8 cellular contexts compared by ENCODE assay signal in genomic region chr10:130110236-130111114, GRCh38. TPM values are rescaled to one million over a fixed set of nuclear protein-coding genes. Genes with fewer than 3 reads are reported as not detected.
DNase-seq lines count a peak whose midpoint lies in the region; ATAC-seq and TF ChIP-seq lines count a peak whose summit lies in the region.

Gene C10orf143 (minus strand): TSS chr10:130110830. CDS start chr10:130110772, 58 bp downstream.

- H3K23ac ChIP-seq in H9 (ENCODE audit: insufficient read length, low read depth, low read length), result no peak within 1 kb of the TSS

- H3K23me2 ChIP-seq in H9 (ENCODE audit: insufficient read length, low read depth, low read length, poor library complexity, severe bottlenecking), result peaks cover 5% of the 10 kb centered on the region

- no peak within 1 kb of the TSS for H2BK5ac ChIP-seq in H9 (ENCODE audit: insufficient read length, low read length)

- TF ChIP-seq EP300 in neural cell (conservative IDR thresholded peaks at IDR 0.05; ENCODE audit: poor library complexity, severe bottlenecking), result peak; percentile 69

- H3F3A ChIP-seq in neural cell (ENCODE audit: insufficient read depth, low read length, poor library complexity, severe bottlenecking), result no peaks in the 10 kb centered on the region

- H2BK120ac ChIP-seq in H9 (ENCODE audit: low read depth, low read length, poor library complexity, severe bottlenecking), result no peak within 1 kb of the TSS

- H3K9ac ChIP-seq in ES-I3 (ENCODE audit: low read depth, low read length) (peak within 1 kb of the TSS; percentile 95), H9 (ENCODE audit: extremely low read depth, insufficient read length, low read length) (peak within 1 kb of the TSS; percentile 68), neural cell (ENCODE audit: low read length) (peak within 1 kb of the TSS; percentile 90)

- peak; percentile 88 for ATAC-seq in stimulated activated naive CD8-positive, alpha-beta T cell treated with anti-CD3 and anti-CD28 coated beads, Interleukin-15, amount 100 ng/mL, for 72 hours

- no peak within 1 kb of the TSS for H3K27ac ChIP-seq in H9 (ENCODE audit: insufficient read length, low read depth, low read length)
- peak within 1 kb of the TSS; percentile 91 for H3K27ac ChIP-seq in neural cell (ENCODE audit: low read length)

- H4K5ac ChIP-seq in H9 (ENCODE audit: insufficient read length, low read depth, low read length), result no peak within 1 kb of the TSS

- peak within 1 kb of the TSS; percentile 91 to 93 for H3K4me3 Mint-ChIP-seq in H9
- H3K4me3 Mint-ChIP-seq in stimulated activated naive CD8-positive, alpha-beta T cell treated with anti-CD3 and anti-CD28 coated beads, Interleukin-15, amount 100 ng/mL, for 72 hours, result peak within 1 kb of the TSS; percentile 92 to 99

- no peak within 1 kb of the TSS for H2AK5ac ChIP-seq in H9 (ENCODE audit: insufficient read length, low read length)

- no peaks in the 10 kb centered on the region for H3K9me2 ChIP-seq in neural cell (ENCODE audit: insufficient read depth, low read length)

- no peak within 1 kb of the TSS for H2BK15ac ChIP-seq in H9 (ENCODE audit: low read depth, low read length)

- peak; percentile 98 for DNase-seq in H9
- peak; percentile 95 for DNase-seq in M059J (ENCODE audit: low read depth)
- peak; percentile 96 for DNase-seq in activated gamma-delta T cell (lab: John Stamatoyannopoulos, UW)
- peak; percentile 93 for DNase-seq in fibroblast of the conjunctiva (ENCODE audit: low read depth)
- DNase-seq in stimulated activated naive CD8-positive, alpha-beta T cell treated with anti-CD3 and anti-CD28 coated beads, Interleukin-15, amount 100 ng/mL, for 72 hours, result peak; percentile 97 to 98

- H4K8ac ChIP-seq in H9 (replicated peaks; ENCODE audit: insufficient read length, low read depth, low read length), result no peak within 1 kb of the TSS

- H3K56ac ChIP-seq in H9 (ENCODE audit: insufficient read length, low read depth, low read length), result no peak within 1 kb of the TSS

- peak within 1 kb of the TSS; percentile 86; the same call in 1 of the 2 replicates for H3K14ac ChIP-seq in H9 (ENCODE audit: insufficient read depth, low read length)

- H2AFZ ChIP-seq in H9 (ENCODE audit: low read length) (peak within 1 kb of the TSS; percentile 85), neural cell (ENCODE audit: low read depth, low read length) (peak within 1 kb of the TSS; percentile 81)

- no CpG with 5 or more reads among the region's 71 CpGs for WGBS in H9 (ENCODE audit: extremely low coverage, insufficient read length, low lambda C conversion rate)

- H3K9me3 ChIP-seq in ES-I3 (ENCODE audit: control insufficient read depth, insufficient read depth, low read length) (no peaks in the 10 kb centered on the region), H9 (ENCODE audit: control insufficient read depth, low read depth, low read length) (no peaks in the 10 kb centered on the region), neural cell (ENCODE audit: low read length) (no peaks in the 10 kb centered on the region)

- no peak within 1 kb of the TSS for H2BK12ac ChIP-seq in H9 (ENCODE audit: insufficient read length, low read depth, low read length)

- H3K36me3 Mint-ChIP-seq in H9 (ENCODE audit: insufficient read depth in 1 of 3, low read depth in 3 of 3), result peaks cover 3 to 16% (median 6%) of the 10 kb centered on the region in 3 experiments

- peaks cover 8% of the 10 kb centered on the region; the same call in 1 of the 2 replicates for H3K27me3 Mint-ChIP-seq in H9 (ENCODE audit: low read depth)
- no peaks in the 10 kb centered on the region for H3K27me3 Mint-ChIP-seq in stimulated activated naive CD8-positive, alpha-beta T cell treated with anti-CD3 and anti-CD28 coated beads, Interleukin-15, amount 100 ng/mL, for 72 hours

- no peak within 1 kb of the TSS for H3K4ac ChIP-seq in H9 (ENCODE audit: low read depth, low read length)

- H3K79me2 ChIP-seq in H9 (ENCODE audit: insufficient read depth, low read length) (no peaks in the 10 kb centered on the region), neural cell (replicated peaks; ENCODE audit: insufficient read depth, low read length) (no peaks in the 10 kb centered on the region)

- H3K79me1 ChIP-seq in H9 (ENCODE audit: insufficient read depth, low read depth, low read length, poor library complexity, severe bottlenecking), result no peaks in the 10 kb centered on the region

- H3K4me1 Mint-ChIP-seq in H9, result peaks cover 18 to 25% of the 10 kb centered on the region in 2 experiments
- peaks cover 52% of the 10 kb centered on the region for H3K4me1 Mint-ChIP-seq in stimulated activated naive CD8-positive, alpha-beta T cell treated with anti-CD3 and anti-CD28 coated beads, Interleukin-15, amount 100 ng/mL, for 72 hours

- H3K27me3 ChIP-seq in H9 (ENCODE audit: insufficient read depth, low read length) (no peaks in the 10 kb centered on the region), neural cell (ENCODE audit: insufficient read depth, low read depth, low read length) (no peaks in the 10 kb centered on the region)

- peak within 1 kb of the TSS; percentile 91 to 99 (median 95) for H3K27ac Mint-ChIP-seq in H9
- H3K27ac Mint-ChIP-seq in stimulated activated naive CD8-positive, alpha-beta T cell treated with anti-CD3 and anti-CD28 coated beads, Interleukin-15, amount 100 ng/mL, for 72 hours, result peak within 1 kb of the TSS; percentile 99

- H3K36me3 ChIP-seq in ES-I3 (ENCODE audit: insufficient read depth, low read length) (no peaks in the 10 kb centered on the region), neural cell (ENCODE audit: insufficient read depth, low read length) (no peaks in the 10 kb centered on the region)

- no peak within 1 kb of the TSS for H3T11ph ChIP-seq in H9 (ENCODE audit: low read length)

- H3K4me3 ChIP-seq in neural cell (ENCODE audit: low read length), result peak within 1 kb of the TSS; percentile 79

- peak; percentile 96 for TF ChIP-seq POLR2A in Raji (IDR thresholded peaks at IDR 0.05; ENCODE audit: insufficient read depth, low read depth, low read length)

- no peak within 1 kb of the TSS for H2BK20ac ChIP-seq in H9 (ENCODE audit: low read depth, low read length, poor library complexity, severe bottlenecking)

- H4K91ac ChIP-seq in H9 (ENCODE audit: insufficient read length, low read depth, low read length), result no peak within 1 kb of the TSS

- H3K9me3 Mint-ChIP-seq in H9, result peaks cover 3 to 8% of the 10 kb centered on the region in 2 experiments; a peak in 4 of 5 replicates
- no peaks in the 10 kb centered on the region for H3K9me3 Mint-ChIP-seq in stimulated activated naive CD8-positive, alpha-beta T cell treated with anti-CD3 and anti-CD28 coated beads, Interleukin-15, amount 100 ng/mL, for 72 hours

- no peak for TF ChIP-seq CTCF in H9 (conservative IDR thresholded peaks at IDR 0.05)
- peak; percentile 20 for TF ChIP-seq CTCF in neural cell (IDR thresholded peaks at IDR 0.05; ENCODE audit: poor library complexity, severe bottlenecking)

- H3K4me2 ChIP-seq in H9 (ENCODE audit: insufficient read depth, insufficient read length, low read length) (peak within 1 kb of the TSS; percentile 98), neural cell (ENCODE audit: low read length) (peak within 1 kb of the TSS; percentile 86)

- TF ChIP-seq RAD21 in neural cell (conservative IDR thresholded peaks at IDR 0.05), result peak; percentile 18

- H4K20me1 ChIP-seq in H9 (ENCODE audit: control insufficient read depth, insufficient read depth, insufficient read length) (peaks cover 3% of the 10 kb centered on the region), neural cell (ENCODE audit: insufficient read depth) (no peaks in the 10 kb centered on the region)

- H3K4me1 ChIP-seq in ES-I3 (ENCODE audit: insufficient read depth, low read length) (peaks cover 3% of the 10 kb centered on the region; the same call in 1 of the 2 replicates), H9 (ENCODE audit: insufficient read depth, low read length) (no peaks in the 10 kb centered on the region; the same call in 1 of the 2 replicates)

- peak within 1 kb of the TSS; percentile 84 for H3K18ac ChIP-seq in H9 (ENCODE audit: insufficient read length, low read depth, low read length)

TF ChIP-seq in neural cell, 6 proteins besides CTCF, POLR2A, EP300 and RAD21:
- TF ChIP-seq SMC3 (conservative IDR thresholded peaks at IDR 0.05; ENCODE audit: poor library complexity) (no peak), TAF1 (IDR thresholded peaks at IDR 0.05; ENCODE audit: low read depth) (no peak), POLR2AphosphoS5 (IDR thresholded peaks at IDR 0.05) (peak; percentile 76), EZH2 (IDR thresholded peaks at IDR 0.05; ENCODE audit: borderline replicate concordance, insufficient read depth, low read length, poor library complexity, severe bottlenecking) (no peak), MXI1 (conservative IDR thresholded peaks at IDR 0.05; ENCODE audit: poor library complexity, severe bottlenecking) (peak; percentile 97)
- TF ChIP-seq, protein P1, sequence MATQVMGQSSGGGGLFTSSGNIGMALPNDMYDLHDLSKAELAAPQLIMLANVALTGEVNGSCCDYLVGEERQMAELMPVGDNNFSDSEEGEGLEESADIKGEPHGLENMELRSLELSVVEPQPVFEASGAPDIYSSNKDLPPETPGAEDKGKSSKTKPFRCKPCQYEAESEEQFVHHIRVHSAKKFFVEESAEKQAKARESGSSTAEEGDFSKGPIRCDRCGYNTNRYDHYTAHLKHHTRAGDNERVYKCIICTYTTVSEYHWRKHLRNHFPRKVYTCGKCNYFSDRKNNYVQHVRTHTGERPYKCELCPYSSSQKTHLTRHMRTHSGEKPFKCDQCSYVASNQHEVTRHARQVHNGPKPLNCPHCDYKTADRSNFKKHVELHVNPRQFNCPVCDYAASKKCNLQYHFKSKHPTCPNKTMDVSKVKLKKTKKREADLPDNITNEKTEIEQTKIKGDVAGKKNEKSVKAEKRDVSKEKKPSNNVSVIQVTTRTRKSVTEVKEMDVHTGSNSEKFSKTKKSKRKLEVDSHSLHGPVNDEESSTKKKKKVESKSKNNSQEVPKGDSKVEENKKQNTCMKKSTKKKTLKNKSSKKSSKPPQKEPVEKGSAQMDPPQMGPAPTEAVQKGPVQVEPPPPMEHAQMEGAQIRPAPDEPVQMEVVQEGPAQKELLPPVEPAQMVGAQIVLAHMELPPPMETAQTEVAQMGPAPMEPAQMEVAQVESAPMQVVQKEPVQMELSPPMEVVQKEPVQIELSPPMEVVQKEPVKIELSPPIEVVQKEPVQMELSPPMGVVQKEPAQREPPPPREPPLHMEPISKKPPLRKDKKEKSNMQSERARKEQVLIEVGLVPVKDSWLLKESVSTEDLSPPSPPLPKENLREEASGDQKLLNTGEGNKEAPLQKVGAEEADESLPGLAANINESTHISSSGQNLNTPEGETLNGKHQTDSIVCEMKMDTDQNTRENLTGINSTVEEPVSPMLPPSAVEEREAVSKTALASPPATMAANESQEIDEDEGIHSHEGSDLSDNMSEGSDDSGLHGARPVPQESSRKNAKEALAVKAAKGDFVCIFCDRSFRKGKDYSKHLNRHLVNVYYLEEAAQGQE (IDR thresholded peaks at IDR 0.05; ENCODE audit: borderline replicate concordance), result peak; percentile 53
TF ChIP-seq in neural cell: peak in this region for 3.

RNA-seq across cellular contexts. Expression of gene C10orf143, which starts in this region (rescaled TPM):
- total RNA-seq in H9 (2021), result 0.79 and 0.94 TPM in 2 replicates
- total RNA-seq in M059J (2014; rRNA removed; shearing (Covaris generic)), result 0.05 TPM in 1 of 2 replicates, not detected in the other
- 0.44 and 1.4 TPM in 2 replicates for polyA plus RNA-seq in neural cell
- 1.2 TPM in 1 of 2 replicates, not detected in the other for polyA minus RNA-seq in neural cell

Comparison
In these comparisons a context has a peak if more than half of its experiments do, and no peak if none do; other contexts are left out.
1. Peak in DNase-seq, H3K9ac ChIP-seq and H3K4me2 ChIP-seq in H9; RNA of the gene not detected or under 1 TPM.
2. Peak in DNase-seq in M059J; RNA of the gene not detected or under 1 TPM.